In the genomic region with DNA sequence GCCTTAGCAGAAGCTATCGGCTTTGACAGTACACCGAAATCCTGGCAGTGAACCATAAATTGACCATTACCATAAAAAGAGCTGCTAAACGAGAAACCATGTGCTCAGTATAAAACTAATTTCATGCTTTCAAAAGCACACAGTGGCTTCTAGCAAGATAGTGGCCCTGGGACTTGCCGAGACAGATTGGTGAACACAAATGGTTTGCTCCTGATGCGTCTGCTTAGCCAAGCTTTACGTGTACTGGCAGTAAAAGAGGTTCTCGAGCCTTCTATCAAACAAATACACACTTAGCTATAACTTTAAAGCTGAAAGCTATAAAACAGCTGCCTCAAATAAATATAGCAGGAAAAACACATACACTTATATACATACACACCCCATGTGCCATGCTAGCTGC, we compare ENCODE assay signal across 26 cellular contexts.
"Had no signal": no experiment of that assay in that cellular context is flagged by ENCODE, and none has a peak within 500 bp of the region (broad histone marks: within the 10 kb centered on the region; RNA-seq: fewer than 3 reads in every experiment).

No MANE protein-coding gene starts in this region.

- H3K4me1 ChIP-seq: colonic mucosa, foreskin keratinocyte, neural progenitor cell, parathyroid adenoma, spleen, vagina had no signal

- ATAC-seq: foreskin keratinocyte; gastroesophageal sphincter; heart right ventricle; left cardiac atrium; mucosa of descending colon; stimulated activated naive B cell treated with anti-CD40 and anti-IgM and Interleukin-4, amounts not matched to agents 10 μg/mL and 1 μg/mL and 100 μg/mL, for 72 hours had no signal

- H3K27ac ChIP-seq: colonic mucosa, esophagus muscularis mucosa, foreskin keratinocyte, gastroesophageal sphincter, heart right ventricle, left ventricle myocardium inferior, neural progenitor cell, parathyroid adenoma, sigmoid colon, spleen, thoracic aorta, tibial nerve, vagina had no signal

- H3K36me3 ChIP-seq: colonic mucosa, esophagus muscularis mucosa, gastroesophageal sphincter, heart right ventricle, left ventricle myocardium inferior, neural progenitor cell, sigmoid colon, spleen, thoracic aorta, tibial nerve, vagina had no signal

- H3K9me3 ChIP-seq: colonic mucosa, esophagus muscularis mucosa, gastroesophageal sphincter, heart right ventricle, left ventricle myocardium inferior, mucosa of descending colon, sigmoid colon, spleen, thoracic aorta, tibial nerve, vagina had no signal

- H3K27me3 Mint-ChIP-seq: dendritic cell treated with granulocyte-macrophage colony-stimulating factor and Interleukin-4, amounts not matched to agents 40 ng/mL and 50 ng/mL, for 4 days; progenitor cell of endocrine pancreas had no signal

- H3K4me3 ChIP-seq: colonic mucosa, esophagus muscularis mucosa, gastroesophageal sphincter, heart right ventricle, left ventricle myocardium inferior, mucosa of descending colon, neural progenitor cell, sigmoid colon, spleen, thoracic aorta, tibial nerve, vagina had no signal

- H3K27me3 ChIP-seq: colonic mucosa, esophagus muscularis mucosa, foreskin keratinocyte, gastroesophageal sphincter, neural progenitor cell, sigmoid colon, tibial nerve, vagina had no signal

- H3K27ac Mint-ChIP-seq: dendritic cell treated with granulocyte-macrophage colony-stimulating factor and Interleukin-4, amounts not matched to agents 40 ng/mL and 50 ng/mL, for 4 days; mesothelial cell of epicardium; naive B cell; nephron; neural progenitor cell; progenitor cell of endocrine pancreas; stimulated activated naive B cell treated with anti-CD40 and anti-IgM and Interleukin-4, amounts not matched to agents 10 μg/mL and 1 μg/mL and 100 μg/mL, for 72 hours; stimulated activated naive CD8-positive, alpha-beta T cell treated with anti-CD3 and anti-CD28 coated beads, Interleukin-15, Interleukin-2, amounts not matched to agents 100 ng/mL and 50 ng/mL, for 24 hours had no signal

- DNase-seq: colonic mucosa; effector memory CD4-positive, alpha-beta T cell; foreskin keratinocyte; heart right ventricle; hippocampal formation; left cardiac atrium; left ventricle myocardium inferior; mesenchymal stem cell; mucosa of descending colon; naive B cell; sigmoid colon; spleen; stimulated activated CD4-positive, alpha-beta T cell treated with anti-CD3 and anti-CD28 coated beads, Interleukin-4, amount 100 ng/mL, for 4 hours; stimulated activated naive B cell treated with anti-CD40 and anti-IgM and Interleukin-4, amounts not matched to agents 10 μg/mL and 1 μg/mL and 100 μg/mL, for 72 hours had no signal

- H3K4me3 Mint-ChIP-seq: dendritic cell treated with granulocyte-macrophage colony-stimulating factor and Interleukin-4, amounts not matched to agents 40 ng/mL and 50 ng/mL, for 4 days; mesothelial cell of epicardium; naive B cell; nephron; neural progenitor cell; stimulated activated naive B cell treated with anti-CD40 and anti-IgM and Interleukin-4, amounts not matched to agents 10 μg/mL and 1 μg/mL and 100 μg/mL, for 72 hours; stimulated activated naive CD8-positive, alpha-beta T cell treated with anti-CD3 and anti-CD28 coated beads, Interleukin-15, Interleukin-2, amounts not matched to agents 100 ng/mL and 50 ng/mL, for 24 hours had no signal

- H3K4me1 Mint-ChIP-seq: naive B cell; stimulated activated naive B cell treated with anti-CD40 and anti-IgM and Interleukin-4, amounts not matched to agents 10 μg/mL and 1 μg/mL and 100 μg/mL, for 72 hours had no signal

- H3K9me3 Mint-ChIP-seq: dendritic cell treated with granulocyte-macrophage colony-stimulating factor and Interleukin-4, amounts not matched to agents 40 ng/mL and 50 ng/mL, for 4 days; mesothelial cell of epicardium; naive B cell; nephron; neural progenitor cell; stimulated activated naive B cell treated with anti-CD40 and anti-IgM and Interleukin-4, amounts not matched to agents 10 μg/mL and 1 μg/mL and 100 μg/mL, for 72 hours; stimulated activated naive CD8-positive, alpha-beta T cell treated with anti-CD3 and anti-CD28 coated beads, Interleukin-15, Interleukin-2, amounts not matched to agents 100 ng/mL and 50 ng/mL, for 24 hours had no signal

- H3K36me3 Mint-ChIP-seq: mesothelial cell of epicardium; naive B cell; neural progenitor cell; stimulated activated naive B cell treated with anti-CD40 and anti-IgM and Interleukin-4, amounts not matched to agents 10 μg/mL and 1 μg/mL and 100 μg/mL, for 72 hours had no signal
